In genomic region chr2:56410140-56410539, GRCh38 we compare ENCODE assay signal across 24 cellular contexts.
DNase-seq lines count a peak whose midpoint lies in the region; ATAC-seq, FAIRE-seq and TF ChIP-seq lines count a peak whose summit lies in the region.
"Had no signal": no experiment of that assay in that cellular context is flagged by ENCODE, and none has a peak within 500 bp of the region (broad histone marks: within the 10 kb centered on the region; RNA-seq: fewer than 3 reads in every experiment).

No MANE protein-coding gene starts in this region.

- peak; percentile 50 for DNase-seq in EH (ENCODE audit: low read depth)
- DNase-seq in HFFc6: peak; percentile 49
- DNase-seq in astrocyte (ENCODE audit: low read depth): peak; percentile 20
- peak; percentile 7 for DNase-seq in kidney tubule cell (ENCODE audit: low spot score)
- DNase-seq in D721Med (ENCODE audit: insufficient read length, low spot score): no peak
- DNase-seq in stimulated activated effector memory CD8-positive, alpha-beta T cell treated with anti-CD3 and anti-CD28 coated beads, Interleukin-12 subunit alpha, Interleukin-12 subunit beta, amount 100 ng/mL, for 72 hours (ENCODE audit: low spot score in 2 of 2): no peak
- DNase-seq in posterior vena cava (ENCODE audit: low spot score): no peak
- no peak for DNase-seq in DMS153 (lab: John Stamatoyannopoulos, UW)
- DNase-seq: AML-193, COR-L47, DMS53, GF-D8, H9, Kasumi-1, NCI-H1436, NCI-H2029, NCI-H2171 treated with DMSO at 0.1 percent for 48 hours, NCI-H748 treated with DMSO at 0.1 percent for 48 hours, PC-9, SJCRH30, SW 1271 had no signal

- no peaks in the 10 kb centered on the region for H3K27me3 Mint-ChIP-seq in HFFc6 (ENCODE audit: insufficient read depth)
- H3K27me3 Mint-ChIP-seq in astrocyte (ENCODE audit: low read depth, unreplicated experiment): no peaks in the 10 kb centered on the region
- H3K27me3 Mint-ChIP-seq: IgD-negative memory B cell had no signal

- no peak overlapping the region for H2AFZ ChIP-seq in astrocyte (ENCODE audit: low read depth, low read length)
- H2AFZ ChIP-seq: PC-9 had no signal

- no peaks in the 10 kb centered on the region for H3K4me1 ChIP-seq in astrocyte (ENCODE audit: insufficient read depth, low read length)
- H3K4me1 ChIP-seq: A549, SJCRH30 had no signal

- TF ChIP-seq CTCF in HFFc6 (IDR thresholded peaks at IDR 0.05) (no peak), astrocyte (IDR thresholded peaks at IDR 0.05; ENCODE audit: insufficient read depth, low read depth, low read length) (no peak), D721Med (IDR thresholded peaks at IDR 0.05; ENCODE audit: insufficient read depth, missing control alignments) (no peak)

- peaks cover 49% of the 10 kb centered on the region for H3K4me1 Mint-ChIP-seq in HFFc6 (ENCODE audit: low read depth)
- H3K4me1 Mint-ChIP-seq in astrocyte (ENCODE audit: low read depth, unreplicated experiment): peaks cover 8% of the 10 kb centered on the region
- H3K4me1 Mint-ChIP-seq in stimulated activated effector memory CD8-positive, alpha-beta T cell treated with anti-CD3 and anti-CD28 coated beads, Interleukin-12 subunit alpha, Interleukin-12 subunit beta, amount 100 ng/mL, for 72 hours: no peaks in the 10 kb centered on the region
- H3K4me1 Mint-ChIP-seq: CD14-positive monocyte, H9, IgD-negative memory B cell had no signal

- H3K4me2 ChIP-seq in astrocyte (ENCODE audit: low read length): no peak overlapping the region
- H3K4me2 ChIP-seq: A549, PC-9 had no signal

- peaks cover 3% of the 10 kb centered on the region; the same call in 1 of the 2 replicates for H3K36me3 Mint-ChIP-seq in HFFc6 (ENCODE audit: low read depth)
- no peaks in the 10 kb centered on the region for H3K36me3 Mint-ChIP-seq in astrocyte (ENCODE audit: low read depth, unreplicated experiment)
- H3K36me3 Mint-ChIP-seq in stimulated activated effector memory CD8-positive, alpha-beta T cell treated with anti-CD3 and anti-CD28 coated beads, Interleukin-12 subunit alpha, Interleukin-12 subunit beta, amount 100 ng/mL, for 72 hours: no peaks in the 10 kb centered on the region
- H3K36me3 Mint-ChIP-seq: CD14-positive monocyte, IgD-negative memory B cell had no signal

- H3K4me3 Mint-ChIP-seq in HFFc6: no peak overlapping the region
- H3K4me3 Mint-ChIP-seq in astrocyte (ENCODE audit: unreplicated experiment): no peak overlapping the region
- no peak overlapping the region for H3K4me3 Mint-ChIP-seq in stimulated activated effector memory CD8-positive, alpha-beta T cell treated with anti-CD3 and anti-CD28 coated beads, Interleukin-12 subunit alpha, Interleukin-12 subunit beta, amount 100 ng/mL, for 72 hours
- H3K4me3 Mint-ChIP-seq: CD14-positive monocyte, H9, IgD-negative memory B cell had no signal

- ATAC-seq in stimulated activated effector memory CD8-positive, alpha-beta T cell treated with anti-CD3 and anti-CD28 coated beads, Interleukin-12 subunit alpha, Interleukin-12 subunit beta, amount 100 ng/mL, for 72 hours: no peak
- ATAC-seq: A549 had no signal

- no peaks in the 10 kb centered on the region for H3K9me3 Mint-ChIP-seq in HFFc6
- no peaks in the 10 kb centered on the region for H3K9me3 Mint-ChIP-seq in astrocyte (ENCODE audit: unreplicated experiment)
- peaks cover 8% of the 10 kb centered on the region for H3K9me3 Mint-ChIP-seq in stimulated activated effector memory CD8-positive, alpha-beta T cell treated with anti-CD3 and anti-CD28 coated beads, Interleukin-12 subunit alpha, Interleukin-12 subunit beta, amount 100 ng/mL, for 72 hours
- H3K9me3 Mint-ChIP-seq: H9 had no signal

- no peaks in the 10 kb centered on the region for H3K79me2 ChIP-seq in astrocyte (ENCODE audit: insufficient read depth, low read length)

- no peaks in the 10 kb centered on the region for H3K36me3 ChIP-seq in astrocyte (ENCODE audit: insufficient read depth, low read length)
- H3K36me3 ChIP-seq: SJCRH30 had no signal

- H3K4me3 ChIP-seq in astrocyte (ENCODE audit: insufficient read depth, low read depth, low read length): no peak overlapping the region
- H3K4me3 ChIP-seq: A549, PC-9, SJCRH30 had no signal

- no peaks in the 10 kb centered on the region for H4K20me1 ChIP-seq in astrocyte (ENCODE audit: insufficient read depth, low read length)

- intact Hi-C loops in posterior vena cava (cut with DNase I): no loop called here

- no peaks in the 10 kb centered on the region for H3K27me3 ChIP-seq in astrocyte (ENCODE audit: insufficient read depth, low read length)

- H3K27ac ChIP-seq in astrocyte (ENCODE audit: low read depth, low read length): no peak overlapping the region
- H3K27ac ChIP-seq: A549, PC-9, SJCRH30 had no signal

- no peak overlapping the region for H3K27ac Mint-ChIP-seq in HFFc6
- H3K27ac Mint-ChIP-seq in astrocyte (ENCODE audit: unreplicated experiment): no peak overlapping the region
- no peak overlapping the region for H3K27ac Mint-ChIP-seq in stimulated activated effector memory CD8-positive, alpha-beta T cell treated with anti-CD3 and anti-CD28 coated beads, Interleukin-12 subunit alpha, Interleukin-12 subunit beta, amount 100 ng/mL, for 72 hours
- H3K27ac Mint-ChIP-seq: CD14-positive monocyte, IgD-negative memory B cell had no signal

- no peaks in the 10 kb centered on the region for H3K9me3 ChIP-seq in astrocyte (ENCODE audit: insufficient read depth, low read depth, low read length)
- H3K9me3 ChIP-seq: A549, SJCRH30 had no signal

- H3K9ac ChIP-seq in astrocyte (ENCODE audit: low read length): no peak overlapping the region

- FAIRE-seq in astrocyte (lab: Jason Lieb, UNC) (no peak), D721Med (lab: Jason Lieb, UNC) (no peak)
- FAIRE-seq: A549 had no signal

Comparison
In these comparisons a context has a peak if more than half of its experiments do, and no peak if none do; other contexts are left out.
1. DNase-seq: peak in EH (single experiment), HFFc6 (single experiment), astrocyte (single experiment) and kidney tubule cell (single experiment); none in D721Med (single experiment), stimulated activated effector memory CD8-positive, alpha-beta T cell treated with anti-CD3 and anti-CD28 coated beads, Interleukin-12 subunit alpha, Interleukin-12 subunit beta, amount 100 ng/mL, for 72 hours (0 of 2), posterior vena cava (single experiment) and DMS153 (single experiment).